In genomic region chr6:122455091-122455490, GRCh38 we compare ENCODE assay signal across 7 cellular contexts. TPM values are rescaled to one million over a fixed set of nuclear protein-coding genes. Genes with fewer than 3 reads are reported as not detected.
DNase-seq lines count a peak whose midpoint lies in the region; ATAC-seq, FAIRE-seq and TF ChIP-seq lines count a peak whose summit lies in the region.
"Not testable (repeated sequence)": the region's sequence is repeated elsewhere in the genome, so short reads cannot be mapped to it uniquely, and the experiment has no call there.

No MANE protein-coding gene starts in this region.

- H3K27me3 Mint-ChIP-seq in T-helper 17 cell; activated T-cell treated with anti-CD3 and anti-CD28 coated beads, Interleukin-2, amount 50 U/mL, for 24 hours; activated naive CD4-positive, alpha-beta T cell treated with anti-CD3 and anti-CD28 coated beads, Interleukin-2, amount 50 U/mL, for 24 hours; memory B cell; stimulated activated naive B cell treated with anti-CD40 and anti-IgM and Interleukin-4, amounts not matched to agents 10 μg/mL and 1 μg/mL and 100 μg/mL, for 72 hours: not testable (repeated sequence)

- H3K9me3 ChIP-seq in T-helper 17 cell (ENCODE audit: control insufficient read depth, low read length, poor library complexity, severe bottlenecking) = not testable (repeated sequence)

- peak; percentile 55 for FAIRE-seq in D721Med (lab: Jason Lieb, UNC)

- not testable (repeated sequence) for TF ChIP-seq POLR2A in erythroblast (IDR thresholded peaks at IDR 0.05; ENCODE audit: low read length)

- H3K9me3 Mint-ChIP-seq in activated T-cell treated with anti-CD3 and anti-CD28 coated beads, Interleukin-2, amount 50 U/mL, for 24 hours; activated naive CD4-positive, alpha-beta T cell treated with anti-CD3 and anti-CD28 coated beads, Interleukin-2, amount 50 U/mL, for 24 hours; memory B cell; stimulated activated naive B cell treated with anti-CD40 and anti-IgM and Interleukin-4, amounts not matched to agents 10 μg/mL and 1 μg/mL and 100 μg/mL, for 72 hours: not testable (repeated sequence)

- peaks cover 49% of the 10 kb centered on the region for H3K4me1 Mint-ChIP-seq in T-helper 17 cell
- peaks cover 58% of the 10 kb centered on the region for H3K4me1 Mint-ChIP-seq in activated T-cell treated with anti-CD3 and anti-CD28 coated beads, Interleukin-2, amount 50 U/mL, for 24 hours (ENCODE audit: low read depth)
- H3K4me1 Mint-ChIP-seq in activated naive CD4-positive, alpha-beta T cell treated with anti-CD3 and anti-CD28 coated beads, Interleukin-2, amount 50 U/mL, for 24 hours = peaks cover 71% of the 10 kb centered on the region
- H3K4me1 Mint-ChIP-seq in memory B cell = peaks cover 28% of the 10 kb centered on the region
- peaks cover 11 to 15% of the 10 kb centered on the region in 2 donors for H3K4me1 Mint-ChIP-seq in stimulated activated naive B cell treated with anti-CD40 and anti-IgM and Interleukin-4, amounts not matched to agents 10 μg/mL and 1 μg/mL and 100 μg/mL, for 72 hours

- H3K36me3 Mint-ChIP-seq in T-helper 17 cell (ENCODE audit: low read depth) = not testable (repeated sequence)
- peaks cover 79% of the 10 kb centered on the region for H3K36me3 Mint-ChIP-seq in activated T-cell treated with anti-CD3 and anti-CD28 coated beads, Interleukin-2, amount 50 U/mL, for 24 hours (ENCODE audit: low read depth)
- peaks cover 20% of the 10 kb centered on the region for H3K36me3 Mint-ChIP-seq in activated naive CD4-positive, alpha-beta T cell treated with anti-CD3 and anti-CD28 coated beads, Interleukin-2, amount 50 U/mL, for 24 hours
- peaks cover 39% of the 10 kb centered on the region for H3K36me3 Mint-ChIP-seq in memory B cell
- H3K36me3 Mint-ChIP-seq in stimulated activated naive B cell treated with anti-CD40 and anti-IgM and Interleukin-4, amounts not matched to agents 10 μg/mL and 1 μg/mL and 100 μg/mL, for 72 hours = peaks cover 18 to 33% of the 10 kb centered on the region in 2 donors

- H3K27ac Mint-ChIP-seq in T-helper 17 cell (peak overlapping the region; percentile 41), memory B cell (peak overlapping the region; percentile 68)
- peak overlapping the region; percentile 80 for H3K27ac Mint-ChIP-seq in activated T-cell treated with anti-CD3 and anti-CD28 coated beads, Interleukin-2, amount 50 U/mL, for 24 hours
- peak overlapping the region; percentile 2 for H3K27ac Mint-ChIP-seq in activated naive CD4-positive, alpha-beta T cell treated with anti-CD3 and anti-CD28 coated beads, Interleukin-2, amount 50 U/mL, for 24 hours
- H3K27ac Mint-ChIP-seq in stimulated activated naive B cell treated with anti-CD40 and anti-IgM and Interleukin-4, amounts not matched to agents 10 μg/mL and 1 μg/mL and 100 μg/mL, for 72 hours = peak overlapping the region; percentile 39

- TF ChIP-seq CTCF in D721Med (IDR thresholded peaks at IDR 0.05; ENCODE audit: insufficient read depth, missing control alignments) = not testable (repeated sequence)

- DNase-seq in D721Med (ENCODE audit: insufficient read length, low spot score); T-helper 17 cell; activated T-cell treated with anti-CD3 and anti-CD28 coated beads, Interleukin-2, amount 50 U/mL, for 24 hours; memory B cell (ENCODE audit: low spot score in 2 of 2); stimulated activated naive B cell treated with anti-CD40 and anti-IgM and Interleukin-4, amounts not matched to agents 10 μg/mL and 1 μg/mL and 100 μg/mL, for 72 hours: not testable (repeated sequence)
- peak; percentile 57 to 80 for DNase-seq in erythroblast (lab: John Stamatoyannopoulos, UW)

- ATAC-seq in T-helper 17 cell; memory B cell (ENCODE audit: low read depth); stimulated activated naive B cell treated with anti-CD40 and anti-IgM and Interleukin-4, amounts not matched to agents 10 μg/mL and 1 μg/mL and 100 μg/mL, for 72 hours (replicated peaks): not testable (repeated sequence)

- H3K4me3 Mint-ChIP-seq in T-helper 17 cell; activated T-cell treated with anti-CD3 and anti-CD28 coated beads, Interleukin-2, amount 50 U/mL, for 24 hours; activated naive CD4-positive, alpha-beta T cell treated with anti-CD3 and anti-CD28 coated beads, Interleukin-2, amount 50 U/mL, for 24 hours; memory B cell; stimulated activated naive B cell treated with anti-CD40 and anti-IgM and Interleukin-4, amounts not matched to agents 10 μg/mL and 1 μg/mL and 100 μg/mL, for 72 hours: not testable (repeated sequence)

RNA-seq across cellular contexts. Expression of gene SERINC1, which starts 16.5 kb away (rescaled TPM):
- total RNA-seq in T-helper 17 cell = 100 to 1,000 TPM; 120 to 127 TPM

RNA-seq across cellular contexts. Expression of gene HSF2, which starts 55.6 kb away (rescaled TPM):
- 10 to 100 TPM; 16.1 to 20.4 TPM for total RNA-seq in T-helper 17 cell

Comparison
In these comparisons a context has a peak if more than half of its experiments do, and no peak if none do; other contexts are left out.
1. H3K27ac Mint-ChIP-seq: peak in every context shown above with its lines; median percentile 80 in activated T-cell treated with anti-CD3 and anti-CD28 coated beads, Interleukin-2, amount 50 U/mL, for 24 hours; 68 in memory B cell; 41 in T-helper 17 cell; 39 in stimulated activated naive B cell treated with anti-CD40 and anti-IgM and Interleukin-4, amounts not matched to agents 10 μg/mL and 1 μg/mL and 100 μg/mL, for 72 hours; 2 in activated naive CD4-positive, alpha-beta T cell treated with anti-CD3 and anti-CD28 coated beads, Interleukin-2, amount 50 U/mL, for 24 hours.